7 cellular contexts compared by ENCODE assay signal in genomic region chr15:99486371-99487336, GRCh38.
DNase-seq lines count a peak whose midpoint lies in the region; ATAC-seq and TF ChIP-seq lines count a peak whose summit lies in the region.

No MANE protein-coding gene starts in this region.

- H3K4me1 ChIP-seq in breast epithelium (no peaks in the 10 kb centered on the region), skeletal muscle satellite cell (ENCODE audit: control insufficient read depth, insufficient read depth, low read length) (peaks cover 19% of the 10 kb centered on the region)

- peak overlapping the region; percentile 74 for H3K4me2 ChIP-seq in skeletal muscle satellite cell (ENCODE audit: low read length)

- intact Hi-C loops in breast epithelium (cut with DNase I; ENCODE audit: low total_unique reads), result no loop called here

- peak overlapping the region; percentile 36 to 73 (median 50) for H3K4me3 ChIP-seq in breast epithelium
- peak overlapping the region; percentile 59 for H3K4me3 ChIP-seq in skeletal muscle satellite cell (ENCODE audit: low read length)

- H3K27ac ChIP-seq in breast epithelium, result peak overlapping the region; percentile 52 to 80

- TF ChIP-seq CTCF in breast epithelium (IDR thresholded peaks at IDR 0.05) (no peak), GM10266 (IDR thresholded peaks at IDR 0.05; ENCODE audit: control insufficient read depth, insufficient read depth, low read depth, missing control alignments) (no peak)

- H3K9ac ChIP-seq in skeletal muscle satellite cell (ENCODE audit: low read depth, low read length), result peak overlapping the region; percentile 40

- H3K9me3 ChIP-seq in breast epithelium (no peaks in the 10 kb centered on the region), skeletal muscle satellite cell (replicated peaks; ENCODE audit: low read length) (no peaks in the 10 kb centered on the region)

- no peaks in the 10 kb centered on the region for H3K36me3 ChIP-seq in breast epithelium
- H3K36me3 ChIP-seq in skeletal muscle satellite cell (ENCODE audit: insufficient read depth, low read length), result no peaks in the 10 kb centered on the region

- DNase-seq in NCI-H2171 treated with DMSO at 0.1 percent for 48 hours (lab: John Stamatoyannopoulos, UW), result peak; percentile 92
- DNase-seq in breast epithelium (ENCODE audit: low spot score in 2 of 2), result peak; percentile 46 to 64
- DNase-seq in iPS-NIHi11 (ENCODE audit: low spot score), result peak; percentile 80
- no peak for DNase-seq in GM10266 (ENCODE audit: extremely low spot score)

- no peak for TF ChIP-seq POLR2A in breast epithelium (IDR thresholded peaks at IDR 0.05)

- H3K27me3 ChIP-seq in breast epithelium (no peaks in the 10 kb centered on the region), skeletal muscle satellite cell (ENCODE audit: control insufficient read depth, insufficient read depth, low read length) (no peaks in the 10 kb centered on the region)

- ATAC-seq in GM18498 (IDR thresholded peaks at IDR 0.05; ENCODE audit: unreplicated experiment) (peak; percentile 61), HG03354 (IDR thresholded peaks at IDR 0.05; ENCODE audit: poor library complexity, severe bottlenecking, unreplicated experiment) (no peak)
